ENCODE assay signal across 24 cellular contexts in genomic region chr6:73050706-73051105, GRCh38.
"Had no signal": no experiment of that assay in that cellular context is flagged by ENCODE, and none has a peak within 500 bp of the region (broad histone marks: within the 10 kb centered on the region; RNA-seq: fewer than 3 reads in every experiment).

No MANE protein-coding gene starts in this region.

- H3K27ac ChIP-seq: brain microvascular endothelial cell, Peyer's patch had no signal

- DNase-seq: activated CD4-positive, alpha-beta T cell treated with anti-CD3 and anti-CD28 coated beads for 48 hours; activated CD4-positive, alpha-beta T cell treated with anti-CD3 and anti-CD28 coated beads, Interleukin-2, amount 50 U/mL, for 4 hours; activated CD4-positive, CD25-positive, alpha-beta regulatory T cell treated with anti-CD3 and anti-CD28 coated beads, Interleukin-2, amount 50 U/mL, for 72 hours; activated CD8-positive, alpha-beta memory T cell treated with anti-CD3 and anti-CD28 coated beads, Interleukin-2, amount 50 U/mL, for 48 hours; activated CD8-positive, alpha-beta T cell treated with anti-CD3 and anti-CD28 coated beads, Interleukin-2, amount 10 ng/mL, durations not matched to agents 7 days and 5 days; activated effector memory CD4-positive, alpha-beta T cell treated with Interleukin-2 at 50 U/mL for 16 hours; activated naive CD4-positive, alpha-beta T cell treated with Interleukin-2 at 50 U/mL for 16 hours; activated naive CD8-positive, alpha-beta T cell treated with anti-CD3 and anti-CD28 coated beads, Interleukin-2, amount 50 U/mL, for 24 hours; activated T-cell treated with anti-CD3 and anti-CD28 coated beads, Interleukin-2, amount 50 U/mL, for 1 hour; brain microvascular endothelial cell; Karpas-422; MM.1S; NCI-H1105; NCI-H1436; NCI-H1694 treated with DMSO at 0.1 percent for 48 hours; NCI-H2029 treated with DMSO at 0.1 percent for 48 hours; NCI-H510A treated with DMSO at 0.1 percent for 48 hours; Peyer's patch; SHP77; T-helper 17 cell; T-helper 9 cell had no signal

- H3K36me3 ChIP-seq: brain microvascular endothelial cell, cardiac muscle cell, Peyer's patch had no signal

- H3K27me3 ChIP-seq: brain microvascular endothelial cell, cardiac muscle cell, Peyer's patch had no signal

- H3K4me3 Mint-ChIP-seq: activated CD8-positive, alpha-beta T cell treated with anti-CD3 and anti-CD28 coated beads, Interleukin-2, amount 10 ng/mL, durations not matched to agents 7 days and 5 days; activated naive CD8-positive, alpha-beta T cell treated with anti-CD3 and anti-CD28 coated beads, Interleukin-2, amount 50 U/mL, for 24 hours; T-helper 17 cell; WTC11 had no signal

- H3K4me1 Mint-ChIP-seq: activated naive CD8-positive, alpha-beta T cell treated with anti-CD3 and anti-CD28 coated beads, Interleukin-2, amount 50 U/mL, for 24 hours; WTC11 had no signal

- H3K27ac Mint-ChIP-seq: activated CD8-positive, alpha-beta T cell treated with anti-CD3 and anti-CD28 coated beads, Interleukin-2, amount 10 ng/mL, durations not matched to agents 7 days and 5 days; activated naive CD4-positive, alpha-beta T cell treated with anti-CD3 and anti-CD28 coated beads, Interleukin-2, amount 50 U/mL, for 72 hours; activated naive CD8-positive, alpha-beta T cell treated with anti-CD3 and anti-CD28 coated beads, Interleukin-2, amount 50 U/mL, for 24 hours; T-helper 17 cell; WTC11 had no signal

- ATAC-seq: activated CD8-positive, alpha-beta T cell treated with anti-CD3 and anti-CD28 coated beads, Interleukin-2, amount 10 ng/mL, durations not matched to agents 7 days and 5 days; activated naive CD4-positive, alpha-beta T cell treated with anti-CD3 and anti-CD28 coated beads, Interleukin-2, amount 50 U/mL, for 72 hours; activated naive CD8-positive, alpha-beta T cell treated with anti-CD3 and anti-CD28 coated beads, Interleukin-2, amount 50 U/mL, for 24 hours; T-helper 17 cell; WTC11 had no signal

- H3K4me3 ChIP-seq: cardiac muscle cell, Peyer's patch had no signal

- H3K9me3 ChIP-seq: Peyer's patch had no signal

- H3K27me3 Mint-ChIP-seq: activated naive CD8-positive, alpha-beta T cell treated with anti-CD3 and anti-CD28 coated beads, Interleukin-2, amount 50 U/mL, for 24 hours had no signal

- H3K4me1 ChIP-seq: Peyer's patch had no signal

- H3K36me3 Mint-ChIP-seq: activated naive CD4-positive, alpha-beta T cell treated with anti-CD3 and anti-CD28 coated beads, Interleukin-2, amount 50 U/mL, for 72 hours; WTC11 had no signal

- H3K9me3 Mint-ChIP-seq: activated naive CD4-positive, alpha-beta T cell treated with anti-CD3 and anti-CD28 coated beads, Interleukin-2, amount 50 U/mL, for 72 hours; activated naive CD8-positive, alpha-beta T cell treated with anti-CD3 and anti-CD28 coated beads, Interleukin-2, amount 50 U/mL, for 24 hours; WTC11 had no signal
